In genomic region chr12:94287245-94287628, GRCh38 we compare ENCODE assay signal across 16 cellular contexts.
DNase-seq lines count a peak whose midpoint lies in the region; ATAC-seq, FAIRE-seq and TF ChIP-seq lines count a peak whose summit lies in the region.
"Had no signal": no experiment of that assay in that cellular context is flagged by ENCODE, and none has a peak within 500 bp of the region (broad histone marks: within the 10 kb centered on the region; RNA-seq: fewer than 3 reads in every experiment).

No MANE protein-coding gene starts in this region.

- TF ChIP-seq CTCF in WERI-Rb-1 (IDR thresholded peaks at IDR 0.05; ENCODE audit: low read depth, low read length): no peak

- WGBS in small intestine, 3 donors: 34 to 63% (median 41%) methylated on average over 10 of the region's 10 CpGs

- FAIRE-seq in small intestine (lab: Jason Lieb, UNC) (no peak), urothelium cell line (lab: Jason Lieb, UNC) (no peak)
- FAIRE-seq: A549, GM19239 had no signal

- H3K4me3 ChIP-seq in small intestine (ENCODE audit: low read depth in 1 of 2, low read length in 2 of 2) (no peak overlapping the region), WERI-Rb-1 (ENCODE audit: low read depth, low read length) (no peak overlapping the region)
- H3K4me3 ChIP-seq: A549, SJCRH30 had no signal

- H3K4me1 ChIP-seq in small intestine (ENCODE audit: control insufficient read depth in 2 of 2, insufficient read depth in 1 of 2, low read depth in 1 of 2, low read length in 1 of 2): no peaks in the 10 kb centered on the region
- H3K4me1 ChIP-seq: A549, SJCRH30 had no signal

- H3K27me3 ChIP-seq in small intestine (ENCODE audit: control insufficient read depth in 2 of 2, insufficient read depth in 2 of 2, low read length in 2 of 2) (no peaks in the 10 kb centered on the region), WERI-Rb-1 (ENCODE audit: insufficient read depth, low read depth, severe bottlenecking) (no peaks in the 10 kb centered on the region)
- H3K27me3 ChIP-seq: SJCRH30 had no signal

- H3K9me3 ChIP-seq in small intestine (ENCODE audit: control insufficient read depth, low read depth) (no peaks in the 10 kb centered on the region), WERI-Rb-1 (ENCODE audit: severe bottlenecking) (no peaks in the 10 kb centered on the region)
- H3K9me3 ChIP-seq: A549, SJCRH30 had no signal

- H3K27ac ChIP-seq in small intestine (ENCODE audit: low read depth in 1 of 2, low read length in 1 of 2) (no peak overlapping the region), WERI-Rb-1 (no peak overlapping the region)
- H3K27ac ChIP-seq: A549, SJCRH30 had no signal

- intact Hi-C loops in left colon (cut with DNase I, micrococcal nuclease): no loop called here

- peak; percentile 85 for ATAC-seq in left colon
- ATAC-seq: A549, HCT116 had no signal

- DNase-seq in NCI-H146 (lab: John Stamatoyannopoulos, UW) (peak; percentile 24), NCI-H146 treated with DMSO at 0.1 percent for 48 hours (lab: John Stamatoyannopoulos, UW; ENCODE audit: unreplicated experiment) (no peak), NCI-H2227 treated with DMSO at 0.1 percent for 48 hours (lab: John Stamatoyannopoulos, UW) (peak; percentile 60), left colon (peak in 1 of 2 donors; percentile 52), small intestine (peak; percentile 56), WERI-Rb-1 (no peak), HK-2 (ENCODE audit: unreplicated experiment) (no peak), urothelium cell line (ENCODE audit: low spot score) (no peak)
- DNase-seq: Calu3; CD4-positive, CD25-positive, alpha-beta regulatory T cell; NCI-H187 treated with DMSO at 0.1 percent for 48 hours; NCI-H524; SJCRH30 had no signal

- H3K36me3 ChIP-seq in small intestine (ENCODE audit: control insufficient read depth in 2 of 2, insufficient read depth in 2 of 2, low read length in 2 of 2) (no peaks in the 10 kb centered on the region), WERI-Rb-1 (no peaks in the 10 kb centered on the region)
- H3K36me3 ChIP-seq: SJCRH30 had no signal

Comparison
In these comparisons a context has a peak if more than half of its experiments do, and no peak if none do; other contexts are left out.
1. DNase-seq: peak in NCI-H146 (single experiment), NCI-H2227 treated with DMSO at 0.1 percent for 48 hours (single experiment) and small intestine (single experiment); none in NCI-H146 treated with DMSO at 0.1 percent for 48 hours (single experiment), WERI-Rb-1 (single experiment), HK-2 (single experiment) and urothelium cell line (single experiment).